ENCODE assay signal across 18 cellular contexts in the genomic region with DNA sequence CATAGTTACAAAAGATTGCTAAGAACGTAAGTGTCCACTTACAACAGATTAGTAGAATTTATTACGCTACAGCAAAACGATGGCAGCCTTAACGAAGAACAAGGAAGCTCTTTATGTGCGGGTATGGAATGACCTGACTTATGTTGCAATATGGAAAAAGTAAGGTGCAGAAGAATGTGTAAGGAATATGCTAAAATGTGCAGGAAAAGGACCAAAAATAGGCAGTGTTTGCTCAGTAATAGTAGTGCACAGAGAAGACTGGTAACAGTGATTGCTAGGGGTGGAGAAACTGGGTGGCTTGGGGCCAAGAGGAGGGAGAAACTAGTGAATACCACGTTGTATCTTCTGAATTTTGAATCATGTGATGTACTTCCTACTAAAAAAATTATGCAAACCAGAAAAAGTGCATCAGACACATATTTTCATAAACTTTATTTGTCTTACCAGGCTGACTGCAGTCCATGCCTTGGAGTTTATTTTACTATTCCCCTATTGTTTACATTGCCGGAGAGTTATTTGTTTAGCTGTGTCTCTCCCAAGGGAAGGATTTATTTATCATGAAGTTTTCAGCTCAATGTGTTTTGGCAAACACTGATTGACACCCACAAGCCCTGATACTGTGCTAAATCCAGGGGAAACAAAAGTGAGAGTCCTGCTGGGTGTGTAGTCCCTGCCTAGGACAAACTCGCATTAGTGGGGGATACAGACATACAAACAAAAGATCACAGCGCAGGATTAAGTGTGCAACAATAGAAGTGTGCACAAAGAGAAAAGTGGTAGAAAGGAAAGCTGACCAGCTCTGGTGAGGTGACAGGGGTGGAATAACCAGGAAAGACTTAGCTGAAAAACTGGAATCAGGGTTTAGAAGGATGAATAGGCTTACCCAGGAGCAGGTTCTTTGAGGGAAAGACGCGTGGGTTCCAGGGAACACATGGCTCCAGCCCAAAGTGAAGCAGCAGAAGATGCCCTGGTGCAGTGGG. TPM values are rescaled to one million over a fixed set of nuclear protein-coding genes. Genes with fewer than 3 reads are reported as not detected.
DNase-seq lines count a peak whose midpoint lies in the region; TF ChIP-seq lines count a peak whose summit lies in the region.
"Had no signal": no experiment of that assay in that cellular context is flagged by ENCODE, and none has a peak within 500 bp of the region (broad histone marks: within the 10 kb centered on the region; RNA-seq: fewer than 3 reads in every experiment).

No MANE protein-coding gene starts in this region.

- TF ChIP-seq CTCF in epithelial cell of esophagus (IDR thresholded peaks at IDR 0.05; ENCODE audit: insufficient read depth, low read depth, low read length, missing control alignments) (no peak), progenitor cell of endocrine pancreas (IDR thresholded peaks at IDR 0.05; ENCODE audit: unreplicated experiment) (no peak)

- intact Hi-C loops in posterior cingulate gyrus (cut with DNase I), result no loop called here

- H3K4me1 Mint-ChIP-seq in progenitor cell of endocrine pancreas (ENCODE audit: low read depth), result peaks cover 18% of the 10 kb centered on the region

- H3K4me3 ChIP-seq in epithelial cell of esophagus (ENCODE audit: low read length), result no peak overlapping the region
- H3K4me3 ChIP-seq: skin epidermis had no signal

- DNase-seq in NCI-H1092 treated with DMSO at 0.1 percent for 48 hours (lab: John Stamatoyannopoulos, UW) (peak; percentile 57), NCI-H1092 (lab: John Stamatoyannopoulos, UW) (no peak), NCI-H69 (lab: John Stamatoyannopoulos, UW) (peak; percentile 86), epithelial cell of esophagus (ENCODE audit: low read depth) (peak; percentile 22), progenitor cell of endocrine pancreas (ENCODE audit: low spot score, unreplicated experiment) (no peak), posterior cingulate gyrus (no peak)
- DNase-seq in activated T-cell treated with anti-CD3 and anti-CD28 coated beads, Interleukin-2, amount 50 U/mL, for 48 hours, result no peak
- DNase-seq in stimulated activated CD4-positive, alpha-beta T cell treated with anti-CD3 and anti-CD28 coated beads, Interleukin-1b, Interleukin-23, amount 100 ng/mL, for 48 hours, result no peak
- DNase-seq: 8988T; activated CD4-positive, alpha-beta T cell treated with anti-CD3 and anti-CD28 coated beads, Interleukin-2, amount 50 U/mL, for 48 hours; activated gamma-delta T cell treated with Interleukin-2 at 50 U/mL for 16 hours; H7; NCI-H1694; OCI-M1; T-helper 1 cell had no signal

- peak overlapping the region; percentile 8 for H3K4me3 Mint-ChIP-seq in progenitor cell of endocrine pancreas (ENCODE audit: low read depth)
- H3K4me3 Mint-ChIP-seq: central memory CD8-positive, alpha-beta T cell had no signal

- peaks cover 12% of the 10 kb centered on the region for H3K27me3 Mint-ChIP-seq in progenitor cell of endocrine pancreas

- H3K9me3 Mint-ChIP-seq in progenitor cell of endocrine pancreas (ENCODE audit: low read depth), result no peaks in the 10 kb centered on the region
- H3K9me3 Mint-ChIP-seq: central memory CD8-positive, alpha-beta T cell had no signal

- peak overlapping the region; percentile 81 for H3K27ac Mint-ChIP-seq in progenitor cell of endocrine pancreas

- H3K36me3 Mint-ChIP-seq in progenitor cell of endocrine pancreas (ENCODE audit: insufficient read depth), result no peaks in the 10 kb centered on the region

RNA-seq across cellular contexts. Expression of a gene that starts 33.9 kb away (rescaled TPM):
- 11.1 and 12.0 TPM in 2 replicates for total RNA-seq in progenitor cell of endocrine pancreas

RNA-seq across cellular contexts. Expression of a gene that starts 35.5 kb away (rescaled TPM):
- total RNA-seq in progenitor cell of endocrine pancreas, result 9.6 and 12.0 TPM in 2 replicates
- total RNA-seq: fibroblast of lung had no signal

Comparison
In these comparisons a context has a peak if more than half of its experiments do, and no peak if none do; other contexts are left out.
1. DNase-seq: peak in NCI-H1092 treated with DMSO at 0.1 percent for 48 hours (single experiment), NCI-H69 (single experiment) and epithelial cell of esophagus (single experiment); none in NCI-H1092 (single experiment), progenitor cell of endocrine pancreas (single experiment), activated T-cell treated with anti-CD3 and anti-CD28 coated beads, Interleukin-2, amount 50 U/mL, for 48 hours (0 of 2), posterior cingulate gyrus (0 of 10) and stimulated activated CD4-positive, alpha-beta T cell treated with anti-CD3 and anti-CD28 coated beads, Interleukin-1b, Interleukin-23, amount 100 ng/mL, for 48 hours (single experiment).